ENCODE assay signal across 19 cellular contexts in genomic region chr5:148995791-148996190, GRCh38.
DNase-seq lines count a peak whose midpoint lies in the region; ATAC-seq and TF ChIP-seq lines count a peak whose summit lies in the region.
"Had no signal": no experiment of that assay in that cellular context is flagged by ENCODE, and none has a peak within 500 bp of the region (broad histone marks: within the 10 kb centered on the region; RNA-seq: fewer than 3 reads in every experiment).

No MANE protein-coding gene starts in this region.

- H3K4me1 ChIP-seq in prostate gland (replicated peaks), result no peaks in the 10 kb centered on the region
- H3K4me1 ChIP-seq: A549 had no signal

- H3K27ac ChIP-seq in C4-2B (peak overlapping the region; percentile 65), dorsolateral prefrontal cortex (peak overlapping the region in 30 of 59 donors; percentile 6 to 73 (median 42)), prostate gland (peak overlapping the region; percentile 46 to 57)
- H3K27ac ChIP-seq: A549 had no signal

- no peak overlapping the region for H3K4me3 Mint-ChIP-seq in activated naive CD8-positive, alpha-beta T cell treated with anti-CD3 and anti-CD28 coated beads, Interleukin-2, amount 50 U/mL, for 24 hours
- H3K4me3 Mint-ChIP-seq: CD14-positive monocyte had no signal

- H3K9me3 Mint-ChIP-seq in activated naive CD8-positive, alpha-beta T cell treated with anti-CD3 and anti-CD28 coated beads, Interleukin-2, amount 50 U/mL, for 24 hours, result no peaks in the 10 kb centered on the region
- H3K9me3 Mint-ChIP-seq: CD14-positive monocyte had no signal

- no peak overlapping the region for H3K27ac Mint-ChIP-seq in activated naive CD8-positive, alpha-beta T cell treated with anti-CD3 and anti-CD28 coated beads, Interleukin-2, amount 50 U/mL, for 24 hours
- H3K27ac Mint-ChIP-seq: CD14-positive monocyte had no signal

- H3K9me3 ChIP-seq in prostate gland, result no peaks in the 10 kb centered on the region
- H3K9me3 ChIP-seq: A549 had no signal

- TF ChIP-seq CTCF in C4-2B (conservative IDR thresholded peaks at IDR 0.05) (no peak), dorsolateral prefrontal cortex (IDR thresholded peaks at IDR 0.05 in 54 of 56, conservative IDR thresholded peaks at IDR 0.05 in 2 of 56; ENCODE audit: low read depth in 1 of 56, partially characterized antibody in 56 of 56) (no peak), prostate gland (IDR thresholded peaks at IDR 0.05) (no peak)

- H3K4me3 ChIP-seq in dorsolateral prefrontal cortex (peak overlapping the region in 1 of 59 donors; percentile 17), prostate gland (no peak overlapping the region)
- H3K4me3 ChIP-seq: A549 had no signal

- H3K4me1 Mint-ChIP-seq in activated naive CD8-positive, alpha-beta T cell treated with anti-CD3 and anti-CD28 coated beads, Interleukin-2, amount 50 U/mL, for 24 hours, result no peaks in the 10 kb centered on the region

- peaks cover 23% of the 10 kb centered on the region for H3K27me3 Mint-ChIP-seq in activated naive CD8-positive, alpha-beta T cell treated with anti-CD3 and anti-CD28 coated beads, Interleukin-2, amount 50 U/mL, for 24 hours

- H3K36me3 ChIP-seq in prostate gland, result no peaks in the 10 kb centered on the region

- intact Hi-C loops in dorsolateral prefrontal cortex (cut with DNase I) (loop anchor here in 1 of 2 donors (5.0 to 10.0 kb wide), 2 partner anchors 119 to 253 kb away; no protein-coding TSS in a partner anchor), prostate gland (cut with DNase I) (no loop called here)

- peaks cover 0 to 4% (median 0%) of the 10 kb centered on the region in 45 donors for H3K27me3 ChIP-seq in dorsolateral prefrontal cortex
- H3K27me3 ChIP-seq in prostate gland (replicated peaks; ENCODE audit: insufficient read depth), result no peaks in the 10 kb centered on the region

- 62% methylated on average over 2 of the region's 2 CpGs for WGBS in prostate gland

- ATAC-seq in HG03196 (IDR thresholded peaks at IDR 0.05; ENCODE audit: unreplicated experiment), result no peak
- no peak for ATAC-seq in HG03565 (IDR thresholded peaks at IDR 0.05; ENCODE audit: unreplicated experiment)
- ATAC-seq in activated naive CD8-positive, alpha-beta T cell treated with anti-CD3 and anti-CD28 coated beads, Interleukin-2, amount 50 U/mL, for 24 hours, result no peak
- ATAC-seq in activated CD4-positive, CD25-positive, alpha-beta regulatory T cell treated with anti-CD3 and anti-CD28 coated beads, Interleukin-2, amount 50 U/mL, for 24 hours, result no peak
- ATAC-seq: A549 had no signal

- H3K36me3 Mint-ChIP-seq in activated naive CD8-positive, alpha-beta T cell treated with anti-CD3 and anti-CD28 coated beads, Interleukin-2, amount 50 U/mL, for 24 hours (ENCODE audit: low read depth), result no peaks in the 10 kb centered on the region
- H3K36me3 Mint-ChIP-seq: CD14-positive monocyte had no signal

- DNase-seq in NCI-H69 (lab: John Stamatoyannopoulos, UW), result peak; percentile 11
- peak in 1 of 10 donors; percentile 13 for DNase-seq in dorsolateral prefrontal cortex
- DNase-seq in prostate gland (ENCODE audit: low spot score), result no peak
- DNase-seq in activated naive CD8-positive, alpha-beta T cell treated with anti-CD3 and anti-CD28 coated beads, Interleukin-2, amount 50 U/mL, for 24 hours, result no peak
- DNase-seq: COR-L47, DMS153, Kasumi-1, NCI-H1105, NCI-H1694, NCI-H226, NCI-H526, OCI-M1, RPMI8226 had no signal

- TF ChIP-seq POLR2A in prostate gland (IDR thresholded peaks at IDR 0.05), result no peak
